ENCODE assay signal across 8 cellular contexts in the genomic region with DNA sequence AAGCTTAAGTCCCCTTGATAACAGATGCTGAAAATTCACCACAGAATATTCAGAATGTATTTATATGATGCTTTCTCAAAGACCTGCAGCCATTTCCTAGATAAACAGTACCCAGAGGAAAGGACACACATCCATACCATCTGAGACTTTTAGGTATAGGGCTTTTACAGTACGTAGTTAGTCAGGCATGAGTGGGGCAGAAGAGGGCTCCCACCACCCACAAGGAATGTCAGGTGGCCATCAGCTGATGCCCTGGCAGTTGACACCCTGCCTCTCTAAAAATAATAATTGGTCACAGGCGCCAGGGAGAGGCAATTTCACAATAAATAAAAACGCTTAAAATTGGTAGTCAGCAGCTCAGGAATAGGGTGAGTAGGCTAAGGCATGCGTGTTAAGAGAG. TPM values are rescaled to one million over a fixed set of nuclear protein-coding genes. Genes with fewer than 3 reads are reported as not detected.
"Had no signal": no experiment of that assay in that cellular context is flagged by ENCODE, and none has a peak within 500 bp of the region (broad histone marks: within the 10 kb centered on the region; RNA-seq: fewer than 3 reads in every experiment).

No MANE protein-coding gene starts in this region.

- H3K27ac ChIP-seq: HL-60 had no signal

- H2AFZ ChIP-seq: GM23338 had no signal

- H3K4me2 ChIP-seq: GM23338 had no signal

- H3K4me3 ChIP-seq: GM23338 had no signal

- ATAC-seq: GM23338, HepG2 had no signal

- DNase-seq: H9, HCEC 1CT had no signal

RNA-seq across cellular contexts. Expression of a gene that starts 7.8 kb away (rescaled TPM):
- total RNA-seq: H1, HT1080 had no signal
- polyA plus RNA-seq: IgD-negative memory B cell had no signal

RNA-seq across cellular contexts. Expression of a gene that starts 22.3 kb away (rescaled TPM):
- total RNA-seq: H1, HT1080 had no signal
- polyA plus RNA-seq: GM23338, IgD-negative memory B cell had no signal

RNA-seq across cellular contexts. Expression of a gene that starts 38.6 kb away (rescaled TPM):
- polyA plus RNA-seq: GM23338, IgD-negative memory B cell had no signal

RNA-seq across cellular contexts. Expression of a gene that starts 47.4 kb away (rescaled TPM):
- polyA plus RNA-seq: IgD-negative memory B cell had no signal
